25 cellular contexts compared by ENCODE assay signal in genomic region chr7:27991006-27991528, GRCh38.
"Had no signal": no experiment of that assay in that cellular context is flagged by ENCODE, and none has a peak within 500 bp of the region (broad histone marks: within the 10 kb centered on the region; RNA-seq: fewer than 3 reads in every experiment).

No MANE protein-coding gene starts in this region.

- H3K27ac Mint-ChIP-seq: activated naive CD8-positive, alpha-beta T cell; activated T-helper 1 cell treated with anti-CD3 and anti-CD28 coated beads, Interleukin-12 subunit alpha, Interleukin-12 subunit beta, Interleukin-2, Interleukin-4 antibody, amounts not matched to agents 30 ng/mL and 10 ng/mL and 1 ng/mL, durations not matched to agents 14 hours and 24 hours and 36 hours; progenitor cell of endocrine pancreas; stimulated activated naive CD8-positive, alpha-beta T cell treated with anti-CD3 and anti-CD28 coated beads, Interleukin-15, amount 100 ng/mL, for 72 hours had no signal

- H3K9me3 Mint-ChIP-seq: stimulated activated naive CD8-positive, alpha-beta T cell treated with anti-CD3 and anti-CD28 coated beads, Interleukin-15, amount 100 ng/mL, for 72 hours had no signal

- H3K36me3 ChIP-seq: lower lobe of right lung, right atrium auricular region, suprapubic skin, vagina had no signal

- DNase-seq: activated CD4-positive, alpha-beta T cell treated with anti-CD3 and anti-CD28 coated beads, Interleukin-2, amount 50 U/mL, for 1 hour; activated CD4-positive, CD25-positive, alpha-beta regulatory T cell; cerebellar nuclear complex; cortex of kidney; erythroblast; foreskin melanocyte; glutamatergic neuron; hippocampal formation; left colon; lower lobe of right lung; midbrain; stimulated activated CD4-positive, alpha-beta T cell treated with anti-CD3 and anti-CD28 coated beads, Interleukin-15, amount 100 ng/mL, for 24 hours; stimulated activated CD4-positive, alpha-beta T cell treated with anti-CD3 and anti-CD28 coated beads, Interleukin-2, amount 100 ng/mL, for 48 hours; stimulated activated naive CD8-positive, alpha-beta T cell treated with anti-CD3 and anti-CD28 coated beads, Interleukin-15, amount 100 ng/mL, for 72 hours; T-helper 9 cell; trophoblast cell had no signal

- H3K4me3 ChIP-seq: lower lobe of right lung, right atrium auricular region, skin epidermis, suprapubic skin, vagina had no signal

- H3K27me3 Mint-ChIP-seq: activated naive CD8-positive, alpha-beta T cell; progenitor cell of endocrine pancreas; stimulated activated naive CD8-positive, alpha-beta T cell treated with anti-CD3 and anti-CD28 coated beads, Interleukin-15, amount 100 ng/mL, for 72 hours had no signal

- H3K9me3 ChIP-seq: lower lobe of right lung, right atrium auricular region, suprapubic skin, vagina had no signal

- FAIRE-seq: bronchial epithelial cell had no signal

- H3K4me3 Mint-ChIP-seq: activated naive CD8-positive, alpha-beta T cell; activated T-helper 1 cell treated with anti-CD3 and anti-CD28 coated beads, Interleukin-12 subunit alpha, Interleukin-12 subunit beta, Interleukin-2, Interleukin-4 antibody, amounts not matched to agents 30 ng/mL and 10 ng/mL and 1 ng/mL, durations not matched to agents 14 hours and 24 hours and 36 hours; neural crest cell; stimulated activated naive CD8-positive, alpha-beta T cell treated with anti-CD3 and anti-CD28 coated beads, Interleukin-15, amount 100 ng/mL, for 72 hours had no signal

- ATAC-seq: left colon; lower lobe of right lung; stimulated activated naive CD8-positive, alpha-beta T cell treated with anti-CD3 and anti-CD28 coated beads, Interleukin-15, amount 100 ng/mL, for 72 hours had no signal

- H3K4me1 Mint-ChIP-seq: neural crest cell had no signal

- H3K27ac ChIP-seq: lower lobe of right lung, right atrium auricular region, skin epidermis, suprapubic skin, vagina had no signal
